In genomic region chr19:956747-957451, GRCh38 we compare ENCODE assay signal across 16 cellular contexts. TPM values are rescaled to one million over a fixed set of nuclear protein-coding genes. Genes with fewer than 3 reads are reported as not detected.
A peak's percentile ranks its signal among the peaks of the same experiment; 100 is the strongest.
DNase-seq lines count a peak whose midpoint lies in the region; ATAC-seq, FAIRE-seq and TF ChIP-seq lines count a peak whose summit lies in the region.
"Had no signal": no experiment of that assay in that cellular context is flagged by ENCODE, and none has a peak within 500 bp of the region (broad histone marks: within the 10 kb centered on the region; RNA-seq: fewer than 3 reads in every experiment).

No MANE protein-coding gene starts in this region.

- no TSS peak for BruUV-seq in HCT116 (replicated peaks; lab: Mats Ljungman, UMichigan)

- FAIRE-seq in frontal cortex (lab: Jason Lieb, UNC), result no peak

- peak overlapping the region; percentile 80 for H3K27ac ChIP-seq in HCT116 (ENCODE audit: low read depth, low read length)
- H3K27ac ChIP-seq in body of pancreas, result peak overlapping the region; percentile 61 to 91 (median 76)
- peak overlapping the region; percentile 98 for H3K27ac ChIP-seq in mesendoderm (ENCODE audit: low read depth, low read length)
- H3K27ac ChIP-seq in adrenal gland, result no peak overlapping the region
- H3K27ac ChIP-seq: C4-2B, SJSA1, stomach had no signal

- no peaks in the 10 kb centered on the region for H3K9me3 ChIP-seq in HCT116 (ENCODE audit: control insufficient read depth in 1 of 2, insufficient read depth in 1 of 2, low read depth in 1 of 2, low read length in 2 of 2)
- no peaks in the 10 kb centered on the region for H3K9me3 ChIP-seq in body of pancreas
- H3K9me3 ChIP-seq in adrenal gland (replicated peaks in 1 of 3), result no peaks in the 10 kb centered on the region
- H3K9me3 ChIP-seq: SJSA1, stomach had no signal

- WGBS in body of pancreas, 2 donors, result 53 to 58% methylated on average over 10 to 30 of the region's 30 CpGs
- WGBS in mesendoderm (ENCODE audit: extremely low coverage, insufficient coverage, low lambda C conversion rate), result no CpG with 5 or more reads among the region's 30 CpGs
- WGBS in adrenal gland, 4 donors, result 65 to 72% (median 68%) methylated on average over 8 to 30 of the region's 30 CpGs

- H2BK120ac ChIP-seq in mesendoderm (ENCODE audit: low read depth, low read length), result peak overlapping the region; percentile 52

- intact Hi-C loops in HCT116 (cut with micrococcal nuclease), result no loop called here
- intact Hi-C loops in body of pancreas (cut with DNase I), result no loop called here
- intact Hi-C loops in adrenal gland (cut with DNase I), result no loop called here

- H3K9ac ChIP-seq in HCT116 (ENCODE audit: low read length), result peak overlapping the region; percentile 71
- peak overlapping the region; percentile 49 for H3K9ac ChIP-seq in mesendoderm (ENCODE audit: low read length)

- peak overlapping the region; percentile 95 for H3K4ac ChIP-seq in mesendoderm (ENCODE audit: low read depth, low read length)

- peak overlapping the region; percentile 69 for H2BK5ac ChIP-seq in mesendoderm (ENCODE audit: low read length)

- peaks cover 63 to 94% of the 10 kb centered on the region in 2 experiments for H3K4me1 ChIP-seq in HCT116 (ENCODE audit: control insufficient read depth in 1 of 2, insufficient read depth in 2 of 2, low read length in 2 of 2)
- peaks cover 49% of the 10 kb centered on the region for H3K4me1 ChIP-seq in body of pancreas
- peaks cover 26% of the 10 kb centered on the region for H3K4me1 ChIP-seq in mesendoderm (ENCODE audit: control insufficient read depth, low read depth, low read length)
- H3K4me1 ChIP-seq in adrenal gland (replicated peaks in 1 of 2), result peaks cover 0 to 10% of the 10 kb centered on the region in 2 donors

- no peaks in the 10 kb centered on the region for H3K36me3 ChIP-seq in HCT116 (ENCODE audit: control insufficient read depth in 1 of 2, insufficient read depth in 2 of 2, low read length in 2 of 2)
- no peaks in the 10 kb centered on the region for H3K36me3 ChIP-seq in body of pancreas (replicated peaks in 1 of 2; ENCODE audit: insufficient read depth in 1 of 2, low read depth in 2 of 2)
- peaks cover 3% of the 10 kb centered on the region for H3K36me3 ChIP-seq in mesendoderm (ENCODE audit: control insufficient read depth, insufficient read depth, low read length)
- no peaks in the 10 kb centered on the region for H3K36me3 ChIP-seq in adrenal gland (replicated peaks in 1 of 2)
- H3K36me3 ChIP-seq: SJSA1 had no signal

- CTCF ChIA-PET in HCT116 (lab: Charles Lee), result no interaction called here

- RAD21 ChIA-PET in HCT116 (lab: Charles Lee; ENCODE audit: low non-redundant PET in 1 of 2, low total read pairs in 2 of 2, uncharacterized antibody in 2 of 2, unreplicated experiment in 2 of 2), result interaction anchor here in 1 of 2 experiments (0.6 kb wide), 1 partner anchor 34 kb away, joined by 5 read pairs; no protein-coding TSS in a partner anchor

- no peak overlapping the region for H3K23ac ChIP-seq in mesendoderm (ENCODE audit: low read length)

- peak overlapping the region; percentile 89 for H3K56ac ChIP-seq in mesendoderm (ENCODE audit: low read length)

- ATAC-seq in HCT116 (peak; percentile 53), body of pancreas (peak; percentile 49), GM18511 (IDR thresholded peaks at IDR 0.05; ENCODE audit: unreplicated experiment) (no peak)
- no peak for ATAC-seq in activated CD4-positive, CD25-positive, alpha-beta regulatory T cell treated with anti-CD3 and anti-CD28 coated beads, Interleukin-2, amount 50 U/mL, for 24 hours

- H2AK5ac ChIP-seq in mesendoderm (ENCODE audit: low read length), result no peak overlapping the region

- H2BK15ac ChIP-seq in mesendoderm (replicated peaks; ENCODE audit: low read depth), result no peak overlapping the region

- TF ChIP-seq RAD21 in HCT116 (IDR thresholded peaks at IDR 0.05; ENCODE audit: low read depth), result no peak

- POLR2A ChIA-PET in HCT116 (lab: Charles Lee), result no interaction called here

- H3K79me2 ChIP-seq in HCT116 (ENCODE audit: insufficient read depth, low read length) (peaks cover 18% of the 10 kb centered on the region), mesendoderm (ENCODE audit: control insufficient read depth, insufficient read depth, low read length) (peaks cover 29% of the 10 kb centered on the region)

- no peak overlapping the region for H4K5ac ChIP-seq in mesendoderm (ENCODE audit: low read length)

- TF ChIP-seq CTCF in AG10803 (conservative IDR thresholded peaks at IDR 0.05; ENCODE audit: low read length) (no peak), HCT116 (IDR thresholded peaks at IDR 0.05 in 2 of 3, conservative IDR thresholded peaks at IDR 0.05 in 1 of 3; ENCODE audit: borderline replicate concordance in 1 of 3, insufficient read depth in 1 of 3, low read depth in 2 of 3, low read length in 2 of 3) (no peak), body of pancreas (IDR thresholded peaks at IDR 0.05) (no peak), adrenal gland (IDR thresholded peaks at IDR 0.05) (no peak)

- H3K4me2 ChIP-seq in HCT116 (ENCODE audit: low read length) (peak overlapping the region; percentile 91), mesendoderm (ENCODE audit: low read length) (no peak overlapping the region)

- no peaks in the 10 kb centered on the region for H3K9me2 ChIP-seq in HCT116 (ENCODE audit: insufficient read depth)

- no peaks in the 10 kb centered on the region for H4K20me1 ChIP-seq in HCT116 (ENCODE audit: insufficient read depth)

- H3K79me1 ChIP-seq in mesendoderm (ENCODE audit: low read length), result peaks cover 21% of the 10 kb centered on the region

- no peak for TF ChIP-seq POLR2A in HCT116 (IDR thresholded peaks at IDR 0.05; ENCODE audit: borderline replicate concordance, extremely low read depth, insufficient read depth, insufficient read length)
- no peak for TF ChIP-seq POLR2A in body of pancreas (IDR thresholded peaks at IDR 0.05)
- TF ChIP-seq POLR2A in adrenal gland (IDR thresholded peaks at IDR 0.05), result no peak

- peak overlapping the region; percentile 99 for H3K18ac ChIP-seq in mesendoderm (ENCODE audit: low read length)

- H3K27me3 ChIP-seq in HCT116 (ENCODE audit: insufficient read depth, low read length) (no peaks in the 10 kb centered on the region), body of pancreas (no peaks in the 10 kb centered on the region), mesendoderm (ENCODE audit: insufficient read depth, low read length, poor library complexity) (no peaks in the 10 kb centered on the region), adrenal gland (no peaks in the 10 kb centered on the region)
- H3K27me3 ChIP-seq: SJSA1 had no signal

- DNase-seq in AG10803 (ENCODE audit: low read depth) (peak; percentile 67), HCT116 (ENCODE audit: low read depth, low spot score) (peak; percentile 36), body of pancreas (peak in 3 of 4 donors; percentile 30 to 50 (median 30)), mesendoderm (peak; percentile 92), adrenal gland (no peak), frontal cortex (ENCODE audit: low spot score in 2 of 2) (no peak)
- DNase-seq: activated B cell treated with CpG ODN at 0.5 μM for 24 hours; activated T-cell treated with anti-CD3 and anti-CD28 coated beads, Interleukin-2, amount 50 U/mL, for 24 hours; NCI-H1092 treated with DMSO at 0.1 percent for 48 hours; NCI-H774; stomach had no signal

- no peak overlapping the region for H4K8ac ChIP-seq in mesendoderm (ENCODE audit: low read depth, low read length)

- H3K4me3 ChIP-seq in AG10803 (ENCODE audit: low read length) (no peak overlapping the region), HCT116 (replicated peaks in 1 of 2; ENCODE audit: low read depth in 1 of 2, low read length in 2 of 2) (peak overlapping the region; percentile 27 to 53), body of pancreas (no peak overlapping the region), mesendoderm (ENCODE audit: low read length) (no peak overlapping the region), adrenal gland (no peak overlapping the region)
- H3K4me3 ChIP-seq: SJSA1, stomach had no signal

- H2AFZ ChIP-seq in HCT116 (ENCODE audit: low read depth, low read length, poor library complexity, severe bottlenecking), result no peak overlapping the region

TF ChIP-seq in HCT116, 20 proteins besides CTCF, POLR2A, EP300 and RAD21 (continues in another document):
- TF ChIP-seq YY1 (IDR thresholded peaks at IDR 0.05; ENCODE audit: extremely low read depth, insufficient replicate concordance, low read depth, low read length), result no peak
- TF ChIP-seq EGR1 (IDR thresholded peaks at IDR 0.05; ENCODE audit: low read depth), result no peak
- no peak for TF ChIP-seq JUND (IDR thresholded peaks at IDR 0.05)
- no peak for TF ChIP-seq SIN3A (IDR thresholded peaks at IDR 0.05; ENCODE audit: low read depth)

RNA-seq across cellular contexts. Expression of gene WDR18, which starts 27.2 kb away (rescaled TPM):
- total RNA-seq in HCT116 (2021; ENCODE audit: unreplicated experiment), result 124 TPM
- 104 and 106 TPM in 2 replicates for polyA plus RNA-seq in HCT116 (2012)
- total RNA-seq in body of pancreas, result 10 to 100 TPM; 15.3 to 53.1 TPM
- 61.9 TPM for polyA plus RNA-seq in mesendoderm (2013, experiment 1 of 2)
- polyA plus RNA-seq in mesendoderm (2013, experiment 2 of 2), result 58.1 TPM
- 10 to 100 TPM; 24.2 to 78.7 (median 53.8) TPM for total RNA-seq in adrenal gland
- polyA plus RNA-seq in adrenal gland, result 100 to 1,000 TPM in 1 of 3 donors, 10 to 100 TPM in 1, 1 to 10 TPM in 1; 5.4 to 140 (median 98.6) TPM
- 45.7 TPM for total RNA-seq in frontal cortex

RNA-seq across cellular contexts. Expression of gene ARID3A, which starts 31.1 kb away (rescaled TPM):
- total RNA-seq in HCT116 (2021; ENCODE audit: unreplicated experiment) (21.8 TPM), body of pancreas (1 to 10 TPM; 3.1 to 5.9 TPM), adrenal gland (10 to 100 TPM in 1 of 8 donors, 1 to 10 TPM in 7; 4.2 to 10.2 (median 8.3) TPM), frontal cortex (2.4 TPM)
- polyA plus RNA-seq in HCT116 (2012), result 12.8 and 17.5 TPM in 2 replicates
- polyA plus RNA-seq in mesendoderm (2013, experiment 1 of 2), result 66.2 TPM
- polyA plus RNA-seq in mesendoderm (2013, experiment 2 of 2), result 69.1 TPM
- polyA plus RNA-seq in adrenal gland, result 1 to 10 TPM; 1.6 to 6.7 (median 2.1) TPM

RNA-seq across cellular contexts. Expression of gene KISS1R, which starts 39.8 kb away (rescaled TPM):
- total RNA-seq in HCT116 (2021; ENCODE audit: unreplicated experiment) (5.9 TPM), body of pancreas (1 to 10 TPM in 1 of 2 donors, not detected in 1; 3.3 TPM), adrenal gland (under 1 TPM in 1 of 8 donors, not detected in 7; 0.25 TPM), frontal cortex (0.41 TPM)
- 3.7 and 4.2 TPM in 2 replicates for polyA plus RNA-seq in HCT116 (2012)
- 0.10 TPM for polyA plus RNA-seq in mesendoderm (2013, experiment 1 of 2)
- 0.15 TPM for polyA plus RNA-seq in mesendoderm (2013, experiment 2 of 2)
- polyA plus RNA-seq in adrenal gland, result not detected
- total RNA-seq: mesenteric fat pad, SJSA1, stomach had no signal
- polyA plus RNA-seq: stomach had no signal

RNA-seq across cellular contexts. Expression of gene GRIN3B, which starts 43.3 kb away (rescaled TPM):
- total RNA-seq in HCT116 (2021; ENCODE audit: unreplicated experiment) (0.69 TPM), body of pancreas (under 1 TPM in 1 of 2 donors, not detected in 1; 0.26 TPM), adrenal gland (under 1 TPM in 3 of 8 donors, not detected in 5; 0.08 to 0.18 (median 0.14) TPM), frontal cortex (under 0.01 TPM)
- 0.64 and 0.65 TPM in 2 replicates for polyA plus RNA-seq in HCT116 (2012)
- polyA plus RNA-seq in mesendoderm (2013, experiment 1 of 2), result 0.06 TPM
- polyA plus RNA-seq in mesendoderm (2013, experiment 2 of 2), result 0.10 TPM
- polyA plus RNA-seq in adrenal gland, result under 1 TPM in 1 of 3 donors, not detected in 2; 0.24 TPM
- total RNA-seq: SJSA1, stomach had no signal

RNA-seq across cellular contexts. Expression of gene R3HDM4, which starts 43.9 kb away (rescaled TPM):
- total RNA-seq in HCT116 (2021; ENCODE audit: unreplicated experiment), result 92.3 TPM
- polyA plus RNA-seq in HCT116 (2012), result 88.5 and 90.3 TPM in 2 replicates
- total RNA-seq in body of pancreas, result 10 to 100 TPM; 11.2 to 34.0 TPM
- 56.1 TPM for polyA plus RNA-seq in mesendoderm (2013, experiment 1 of 2)
- polyA plus RNA-seq in mesendoderm (2013, experiment 2 of 2), result 56.0 TPM
- 10 to 100 TPM in 7 of 8 donors, 1 to 10 TPM in 1; 8.9 to 40.5 (median 29.6) TPM for total RNA-seq in adrenal gland
- 10 to 100 TPM; 19.8 to 59.5 (median 57.7) TPM for polyA plus RNA-seq in adrenal gland
- 26.5 TPM for total RNA-seq in frontal cortex

Comparison
In these comparisons a context has a peak if more than half of its experiments do, and no peak if none do; other contexts are left out.
1. DNase-seq: peak in AG10803 (single experiment), HCT116 (single experiment), body of pancreas (3 of 4) and mesendoderm (single experiment); none in adrenal gland (0 of 7) and frontal cortex (0 of 2).
2. H3K4me3 ChIP-seq: peak in HCT116 (2 of 2); none in AG10803 (single experiment), body of pancreas (0 of 2), mesendoderm (single experiment) and adrenal gland (0 of 4).
3. ATAC-seq: peak in HCT116 (single experiment) and body of pancreas (single experiment); none in GM18511 (single experiment) and activated CD4-positive, CD25-positive, alpha-beta regulatory T cell treated with anti-CD3 and anti-CD28 coated beads, Interleukin-2, amount 50 U/mL, for 24 hours (0 of 2).
4. H3K27ac ChIP-seq: peak in HCT116 (single experiment), body of pancreas (4 of 4) and mesendoderm (single experiment); none in adrenal gland (0 of 5).